In genomic region chr18:45913276-45913675, GRCh38 we compare ENCODE assay signal across 34 cellular contexts.
"Had no signal": no experiment of that assay in that cellular context is flagged by ENCODE, and none has a peak within 500 bp of the region (broad histone marks: within the 10 kb centered on the region; RNA-seq: fewer than 3 reads in every experiment).

No MANE protein-coding gene starts in this region.

- H3K9me3 ChIP-seq: MG63 had no signal

- H3K4me3 ChIP-seq: MG63 had no signal

- DNase-seq: Karpas-422, Kasumi-1, MG63, MM.1S, MV-4-11, NCI-H1048, NCI-H1092, NCI-H1092 treated with DMSO at 0.1 percent for 48 hours, NCI-H1105, NCI-H1105 treated with DMSO at 0.1 percent for 48 hours, NCI-H1417, NCI-H1417 treated with DMSO at 0.1 percent for 48 hours, NCI-H1436, NCI-H1436 treated with DMSO at 0.1 percent for 48 hours, NCI-H146, NCI-H1694, NCI-H1694 treated with DMSO at 0.1 percent for 48 hours, NCI-H187, NCI-H187 treated with DMSO at 0.1 percent for 48 hours, NCI-H1930, NCI-H2029, NCI-H2029 treated with DMSO at 0.1 percent for 48 hours, NCI-H2081, NCI-H2081 treated with DMSO at 0.1 percent for 48 hours, NCI-H2107, NCI-H2171, NCI-H2171 treated with DMSO at 0.1 percent for 48 hours, NCI-H2227 treated with DMSO at 0.1 percent for 48 hours, NCI-H226, NCI-H345, NCI-H446, NCI-H446 treated with DMSO at 0.1 percent for 48 hours, NCI-H510A, NCI-H510A treated with DMSO at 0.1 percent for 48 hours had no signal

- H3K27me3 ChIP-seq: MG63 had no signal
